ENCODE assay signal across 1 cellular context in the genomic region with DNA sequence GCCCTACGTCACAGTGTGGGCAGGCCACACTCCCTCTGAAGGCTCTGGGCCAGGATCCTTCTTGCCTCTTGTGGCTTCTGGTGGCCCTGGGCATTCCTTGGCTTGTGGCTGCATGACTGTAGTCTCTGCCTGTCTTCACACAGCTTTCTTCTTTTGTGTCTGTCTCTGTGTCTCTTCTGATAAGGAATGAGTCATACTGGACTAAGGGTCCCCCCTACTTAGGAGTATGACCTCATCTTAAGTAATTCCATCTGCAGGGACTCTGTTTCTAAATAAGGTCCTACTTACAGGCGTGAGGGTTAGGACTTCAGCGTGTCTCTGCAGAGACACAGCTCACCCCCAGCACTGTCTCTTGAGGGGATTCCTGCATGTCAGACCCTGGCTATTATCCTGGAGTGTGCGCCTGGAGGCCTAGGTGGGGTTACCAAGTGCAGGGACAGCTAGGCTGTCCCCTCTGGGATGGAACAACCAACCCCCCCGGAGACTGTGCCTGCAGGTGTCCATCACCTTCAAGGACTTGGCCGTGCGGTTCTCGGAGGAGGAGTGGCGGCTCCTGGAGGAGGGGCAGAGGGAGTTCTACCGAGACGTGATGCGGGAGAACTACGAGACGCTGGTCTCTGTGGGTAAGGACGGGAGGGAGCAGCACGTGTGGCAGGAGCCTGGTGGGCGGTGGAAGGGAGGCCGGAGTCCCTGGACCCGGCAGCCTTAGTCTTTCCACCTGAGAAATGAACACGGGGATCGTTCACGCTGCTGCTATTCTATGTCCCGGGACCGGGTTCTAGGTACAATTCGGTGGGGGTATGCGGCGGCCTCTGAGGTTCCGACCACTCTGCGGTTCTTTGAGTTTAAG.
TF ChIP-seq lines count a peak whose summit lies in the region.

No MANE protein-coding gene starts in this region.

TF ChIP-seq in HepG2, 621 proteins besides CTCF, POLR2A, EP300 and RAD21:
- TF ChIP-seq TOPORS (CRISPR knock-in tag; IDR thresholded peaks at IDR 0.05), result no peak
- no peak for TF ChIP-seq TEAD2 (CRISPR knock-in tag; IDR thresholded peaks at IDR 0.05)
- no peak for TF ChIP-seq SRSF1 (optimal IDR thresholded peaks at IDR 0.05; ENCODE audit: low read depth, low read length)
- TF ChIP-seq ZNF570 (CRISPR knock-in tag; IDR thresholded peaks at IDR 0.05; ENCODE audit: borderline replicate concordance), result no peak
- TF ChIP-seq ZSCAN20 (CRISPR knock-in tag; IDR thresholded peaks at IDR 0.05; ENCODE audit: borderline replicate concordance), result no peak
- no peak for TF ChIP-seq ZNF282 (IDR thresholded peaks at IDR 0.05; ENCODE audit: partially characterized antibody)
- no peak for TF ChIP-seq ATM (IDR thresholded peaks at IDR 0.05; ENCODE audit: borderline replicate concordance)
- TF ChIP-seq ZNF431 (CRISPR knock-in tag; IDR thresholded peaks at IDR 0.05; ENCODE audit: borderline replicate concordance, low read depth), result no peak
- no peak for TF ChIP-seq ZNF329 (CRISPR knock-in tag; IDR thresholded peaks at IDR 0.05; ENCODE audit: low read depth)
- TF ChIP-seq NFYB (CRISPR knock-in tag; IDR thresholded peaks at IDR 0.05), result no peak
- TF ChIP-seq MYNN (CRISPR knock-in tag; IDR thresholded peaks at IDR 0.05; ENCODE audit: low read depth), result no peak
TF ChIP-seq in HepG2: peak in this region for 0.
